ENCODE assay signal across 27 cellular contexts in genomic region chr9:32728181-32728580, GRCh38.
"Had no signal": no experiment of that assay in that cellular context is flagged by ENCODE, and none has a peak within 500 bp of the region (broad histone marks: within the 10 kb centered on the region; RNA-seq: fewer than 3 reads in every experiment).

No MANE protein-coding gene starts in this region.

- H3K27ac ChIP-seq: breast epithelium, colonic mucosa, dorsolateral prefrontal cortex, right lobe of liver, skin epidermis, stomach, suprapubic skin, tibial nerve, uterus, VCaP had no signal

- DNase-seq: activated CD4-positive, alpha-beta memory T cell treated with anti-CD3 and anti-CD28 coated beads, Interleukin-2, amount 10 ng/mL, durations not matched to agents 7 days and 5 days; activated CD4-positive, alpha-beta T cell treated with anti-CD3 and anti-CD28 coated beads, Interleukin-2, amount 10 ng/mL, durations not matched to agents 24 days and 14 days; activated effector memory CD4-positive, alpha-beta T cell treated with Interleukin-2 at 50 U/mL for 16 hours; activated naive CD4-positive, alpha-beta T cell treated with anti-CD3 and anti-CD28 coated beads for 36 hours; activated naive CD8-positive, alpha-beta T cell treated with anti-CD3 and anti-CD28 coated beads, Interleukin-2, amount 10 ng/mL, durations not matched to agents 7 days and 5 days; activated T-cell treated with anti-CD3 and anti-CD28 coated beads, Interleukin-2, amount 50 U/mL, for 72 hours; amniotic stem cell; colonic mucosa; dorsolateral prefrontal cortex; effector memory CD8-positive, alpha-beta T cell; foreskin melanocyte; kidney; naive B cell; occipital lobe; right lobe of liver; stimulated activated CD4-positive, alpha-beta T cell treated with anti-CD3 and anti-CD28 coated beads, Interleukin-15, amount 100 ng/mL, for 24 hours; stomach; uterus had no signal

- H3K4me3 ChIP-seq: breast epithelium, colonic mucosa, dorsolateral prefrontal cortex, lung, right lobe of liver, skin epidermis, stomach, suprapubic skin, tibial nerve, uterus had no signal

- H3K36me3 Mint-ChIP-seq: activated naive CD8-positive, alpha-beta T cell treated with anti-CD3 and anti-CD28 coated beads, Interleukin-2, amount 10 ng/mL, durations not matched to agents 7 days and 5 days; naive B cell; stimulated activated memory B cell treated with anti-CD40 and anti-IgM and Interleukin-4, amounts not matched to agents 10 μg/mL and 1 μg/mL and 100 μg/mL, for 72 hours had no signal

- H3K9me3 Mint-ChIP-seq: activated CD4-positive, alpha-beta T cell treated with anti-CD3 and anti-CD28 coated beads, Interleukin-2, amount 10 ng/mL, durations not matched to agents 24 days and 14 days; activated naive CD4-positive, alpha-beta T cell treated with anti-CD3 and anti-CD28 coated beads for 36 hours; activated naive CD8-positive, alpha-beta T cell treated with anti-CD3 and anti-CD28 coated beads, Interleukin-2, amount 10 ng/mL, durations not matched to agents 7 days and 5 days had no signal

- H3K4me1 Mint-ChIP-seq: activated CD4-positive, alpha-beta memory T cell treated with anti-CD3 and anti-CD28 coated beads, Interleukin-2, amount 10 ng/mL, durations not matched to agents 7 days and 5 days; activated CD4-positive, alpha-beta T cell treated with anti-CD3 and anti-CD28 coated beads, Interleukin-2, amount 10 ng/mL, durations not matched to agents 24 days and 14 days; activated naive CD8-positive, alpha-beta T cell treated with anti-CD3 and anti-CD28 coated beads, Interleukin-2, amount 10 ng/mL, durations not matched to agents 7 days and 5 days; central memory CD8-positive, alpha-beta T cell; naive B cell; stimulated activated memory B cell treated with anti-CD40 and anti-IgM and Interleukin-4, amounts not matched to agents 10 μg/mL and 1 μg/mL and 100 μg/mL, for 72 hours had no signal

- H3K9me3 ChIP-seq: breast epithelium, colonic mucosa, right lobe of liver, suprapubic skin, uterus had no signal

- H3K27ac Mint-ChIP-seq: activated CD4-positive, alpha-beta memory T cell treated with anti-CD3 and anti-CD28 coated beads, Interleukin-2, amount 10 ng/mL, durations not matched to agents 7 days and 5 days; activated CD4-positive, alpha-beta T cell treated with anti-CD3 and anti-CD28 coated beads, Interleukin-2, amount 10 ng/mL, durations not matched to agents 24 days and 14 days; activated naive CD4-positive, alpha-beta T cell treated with anti-CD3 and anti-CD28 coated beads for 36 hours; activated naive CD8-positive, alpha-beta T cell treated with anti-CD3 and anti-CD28 coated beads, Interleukin-2, amount 10 ng/mL, durations not matched to agents 7 days and 5 days; activated T-cell treated with anti-CD3 and anti-CD28 coated beads, Interleukin-2, amount 50 U/mL, for 72 hours; effector memory CD8-positive, alpha-beta T cell; naive B cell; stimulated activated memory B cell treated with anti-CD40 and anti-IgM and Interleukin-4, amounts not matched to agents 10 μg/mL and 1 μg/mL and 100 μg/mL, for 72 hours had no signal

- H3K4me1 ChIP-seq: breast epithelium, colonic mucosa, right lobe of liver, stomach, suprapubic skin, uterus had no signal

- H3K27me3 ChIP-seq: breast epithelium, colonic mucosa, right lobe of liver, stomach, suprapubic skin, tibial nerve, uterus had no signal

- H3K4me3 Mint-ChIP-seq: activated CD4-positive, alpha-beta memory T cell treated with anti-CD3 and anti-CD28 coated beads, Interleukin-2, amount 10 ng/mL, durations not matched to agents 7 days and 5 days; activated CD4-positive, alpha-beta T cell treated with anti-CD3 and anti-CD28 coated beads, Interleukin-2, amount 10 ng/mL, durations not matched to agents 24 days and 14 days; activated naive CD4-positive, alpha-beta T cell treated with anti-CD3 and anti-CD28 coated beads for 36 hours; activated naive CD8-positive, alpha-beta T cell treated with anti-CD3 and anti-CD28 coated beads, Interleukin-2, amount 10 ng/mL, durations not matched to agents 7 days and 5 days; activated T-cell treated with anti-CD3 and anti-CD28 coated beads, Interleukin-2, amount 50 U/mL, for 72 hours; central memory CD8-positive, alpha-beta T cell; effector memory CD8-positive, alpha-beta T cell; naive B cell; neural crest cell; stimulated activated memory B cell treated with anti-CD40 and anti-IgM and Interleukin-4, amounts not matched to agents 10 μg/mL and 1 μg/mL and 100 μg/mL, for 72 hours had no signal

- H3K36me3 ChIP-seq: breast epithelium, colonic mucosa, right lobe of liver, stomach, suprapubic skin, tibial nerve, uterus had no signal

- H3K27me3 Mint-ChIP-seq: activated CD4-positive, alpha-beta T cell treated with anti-CD3 and anti-CD28 coated beads, Interleukin-2, amount 10 ng/mL, durations not matched to agents 24 days and 14 days; activated naive CD8-positive, alpha-beta T cell treated with anti-CD3 and anti-CD28 coated beads, Interleukin-2, amount 10 ng/mL, durations not matched to agents 7 days and 5 days had no signal
